In the genomic region with DNA sequence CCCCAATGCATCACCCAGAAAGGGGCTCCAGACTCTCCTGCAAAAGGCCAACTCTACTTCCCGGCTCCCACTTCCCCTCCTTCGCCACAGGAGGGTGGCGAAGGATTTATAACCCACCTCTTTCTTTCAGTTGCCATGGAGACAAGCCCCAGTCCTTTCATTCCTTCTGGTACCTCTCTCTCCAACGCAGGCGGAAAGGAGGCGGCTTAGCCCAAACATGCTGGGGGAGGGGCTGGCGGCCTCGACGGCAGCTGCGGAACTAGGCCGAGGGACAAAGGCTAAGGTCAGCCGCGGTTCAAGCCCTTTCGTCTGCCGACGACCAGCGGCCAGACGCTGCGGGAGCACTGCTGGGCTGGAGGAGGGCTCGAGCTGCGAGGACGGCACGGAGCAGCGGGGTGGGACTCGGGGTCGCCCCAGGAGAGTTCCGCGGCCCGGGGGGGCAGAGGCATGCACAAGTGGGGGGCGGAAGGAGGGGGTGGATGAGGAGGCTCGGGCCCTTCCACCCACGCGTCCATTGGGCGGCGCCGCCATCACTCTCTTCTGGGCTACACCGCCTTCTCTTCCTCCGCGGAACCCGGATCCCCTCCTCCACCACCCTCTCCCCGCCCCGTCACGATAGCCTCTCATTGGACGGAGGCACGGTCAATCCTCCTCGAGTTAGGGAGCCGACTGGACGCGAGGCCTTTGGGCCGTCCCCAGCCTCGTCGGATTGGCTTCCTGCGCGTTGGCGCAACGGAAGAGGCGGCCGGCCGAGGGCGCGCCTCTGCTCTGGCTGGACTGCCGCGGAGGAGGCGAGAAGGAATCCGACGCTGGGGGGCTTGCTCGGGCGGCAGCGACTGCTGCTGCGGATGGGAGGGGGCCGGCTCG, we compare ENCODE assay signal across 8 cellular contexts.
DNase-seq lines count a peak whose midpoint lies in the region; ATAC-seq lines count a peak whose summit lies in the region.

Gene PANK2, plus strand, starts transcription at position 766 of the 867 bp plus-strand sequence.

- peak; percentile 99 for DNase-seq in Ammon's horn (ENCODE audit: low spot score)
- peak; percentile 96 for DNase-seq in NCI-H446 treated with DMSO at 0.1 percent for 48 hours (lab: John Stamatoyannopoulos, UW)
- peak; percentile 99 for DNase-seq in cerebellar cortex (ENCODE audit: low spot score)
- DNase-seq in iris pigment epithelial cell (ENCODE audit: low read depth), result peak; percentile 99
- peak; percentile 94 for DNase-seq in stimulated activated CD4-positive, alpha-beta T cell treated with anti-CD3 and anti-CD28 coated beads, Interleukin-12 subunit alpha, Interleukin-12 subunit beta, amount 100 ng/mL, for 4 hours

- ATAC-seq in GM19043 (IDR thresholded peaks at IDR 0.05; ENCODE audit: low read depth, unreplicated experiment) (peak; percentile 82), HG03378 (IDR thresholded peaks at IDR 0.05; ENCODE audit: unreplicated experiment) (peak; percentile 84)
- ATAC-seq in activated CD4-positive, CD25-positive, alpha-beta regulatory T cell treated with anti-CD3 and anti-CD28 coated beads, Interleukin-2, amount 50 U/mL, for 24 hours, result peak; percentile 97

Comparison
In these comparisons a context has a peak if more than half of its experiments do, and no peak if none do; other contexts are left out.
1. Peak in every context shown above with its lines: DNase-seq and ATAC-seq.